9 cellular contexts compared by ENCODE assay signal in the genomic region with DNA sequence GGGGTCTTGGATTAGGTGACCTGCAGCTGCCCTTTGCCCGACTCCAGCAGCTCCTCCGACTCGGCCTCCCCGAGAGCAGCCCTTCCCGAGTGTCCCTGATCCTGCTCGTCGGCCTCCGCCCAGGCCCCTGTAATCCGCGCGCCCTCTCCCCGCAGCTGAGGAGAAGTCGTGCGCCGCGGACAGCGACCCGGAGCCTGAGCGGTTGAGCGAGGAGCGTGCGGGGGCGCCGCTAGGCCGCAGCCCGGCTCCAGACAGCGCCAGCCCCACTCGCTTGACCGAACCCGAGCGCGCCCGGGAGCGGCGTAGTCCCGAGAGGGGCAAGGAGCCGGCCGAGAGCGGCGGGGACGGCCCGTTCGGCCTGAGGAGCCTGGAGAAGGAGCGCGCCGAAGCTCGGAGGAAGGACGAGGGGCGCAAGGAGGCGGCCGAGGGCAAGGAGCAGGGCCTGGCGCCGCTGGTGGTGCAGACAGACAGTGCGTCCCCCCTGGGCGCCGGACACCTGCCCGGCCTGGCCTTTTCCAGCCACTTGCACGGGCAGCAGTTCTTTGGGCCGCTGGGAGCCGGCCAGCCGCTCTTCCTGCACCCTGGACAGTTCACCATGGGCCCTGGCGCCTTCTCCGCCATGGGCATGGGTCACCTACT. TPM values are rescaled to one million over a fixed set of nuclear protein-coding genes. Genes with fewer than 3 reads are reported as not detected.
DNase-seq lines count a peak whose midpoint lies in the region; ATAC-seq and TF ChIP-seq lines count a peak whose summit lies in the region.
"Had no signal": no experiment of that assay in that cellular context is flagged by ENCODE, and none has a peak within 500 bp of the region (broad histone marks: within the 10 kb centered on the region; RNA-seq: fewer than 3 reads in every experiment).

No MANE protein-coding gene starts in this region.

- WGBS in spleen, 5 donors, result 7 to 29% (median 11%) methylated on average over 47 to 63 of the region's 63 CpGs

- peak overlapping the region in 5 of 8 donors; percentile 38 to 84 (median 47) for H3K27ac ChIP-seq in spleen

- peaks cover 28% of the 10 kb centered on the region for H3K4me1 Mint-ChIP-seq in activated naive CD8-positive, alpha-beta T cell treated with anti-CD3 and anti-CD28 coated beads for 36 hours

- peak; percentile 79 for DNase-seq in H7
- no peak for DNase-seq in activated naive CD8-positive, alpha-beta T cell treated with anti-CD3 and anti-CD28 coated beads for 36 hours
- DNase-seq in spleen, result peak; percentile 72
- DNase-seq in NCI-H1048 (lab: John Stamatoyannopoulos, UW), result no peak
- DNase-seq: activated CD4-positive, alpha-beta T cell treated with anti-CD3 and anti-CD28 coated beads for 1 hour had no signal

- H3K9me3 ChIP-seq in iPS-15b (ENCODE audit: control insufficient read depth, insufficient read depth, low read length) (no peaks in the 10 kb centered on the region), spleen (no peaks in the 10 kb centered on the region)

- no peaks in the 10 kb centered on the region for H3K9me3 Mint-ChIP-seq in activated naive CD8-positive, alpha-beta T cell treated with anti-CD3 and anti-CD28 coated beads for 36 hours

- H3K36me3 ChIP-seq in H7 (replicated peaks; ENCODE audit: control insufficient read depth, insufficient read depth, low read length), result no peaks in the 10 kb centered on the region
- no peaks in the 10 kb centered on the region for H3K36me3 ChIP-seq in iPS-15b (ENCODE audit: control insufficient read depth, insufficient read depth, low read length)
- peaks cover 0 to 38% (median 0%) of the 10 kb centered on the region in 6 donors for H3K36me3 ChIP-seq in spleen

- H3K9ac ChIP-seq in iPS-15b (ENCODE audit: low read depth, low read length), result no peak overlapping the region

- H3K4me1 ChIP-seq in iPS-15b (ENCODE audit: control insufficient read depth, insufficient read depth, low read length), result no peaks in the 10 kb centered on the region
- peaks cover 42 to 94% (median 77%) of the 10 kb centered on the region in 6 donors for H3K4me1 ChIP-seq in spleen

- intact Hi-C loops in spleen (cut with DNase I; ENCODE audit: low total_unique reads), result no loop called here

- TF ChIP-seq CTCF in spleen (IDR thresholded peaks at IDR 0.05 in 8 of 11, conservative IDR thresholded peaks at IDR 0.05 in 3 of 11), result no peak

- no peak overlapping the region for H3K27ac Mint-ChIP-seq in activated naive CD8-positive, alpha-beta T cell treated with anti-CD3 and anti-CD28 coated beads for 36 hours

- H3K27me3 ChIP-seq in H7 (ENCODE audit: control insufficient read depth, insufficient read depth, low read length), result peaks cover 99% of the 10 kb centered on the region
- peaks cover 98% of the 10 kb centered on the region for H3K27me3 ChIP-seq in iPS-15b (ENCODE audit: control insufficient read depth, insufficient read depth, low read length)
- peaks cover 24 to 100% (median 97%) of the 10 kb centered on the region in 7 donors for H3K27me3 ChIP-seq in spleen (replicated peaks in 1 of 7)

- no peaks in the 10 kb centered on the region for H3K36me3 Mint-ChIP-seq in activated naive CD8-positive, alpha-beta T cell treated with anti-CD3 and anti-CD28 coated beads for 36 hours

- no peak for ATAC-seq in HG02970 (IDR thresholded peaks at IDR 0.05; ENCODE audit: low FRiP score, unreplicated experiment)
- no peak for ATAC-seq in GM21723 (IDR thresholded peaks at IDR 0.05; ENCODE audit: unreplicated experiment)
- no peak for ATAC-seq in GM18520 (IDR thresholded peaks at IDR 0.05; ENCODE audit: unreplicated experiment)

- peak overlapping the region; percentile 43 for H3K4me3 Mint-ChIP-seq in activated naive CD8-positive, alpha-beta T cell treated with anti-CD3 and anti-CD28 coated beads for 36 hours

- H3K27me3 Mint-ChIP-seq in activated naive CD8-positive, alpha-beta T cell treated with anti-CD3 and anti-CD28 coated beads for 36 hours, result peaks cover 88% of the 10 kb centered on the region

- no peak for TF ChIP-seq POLR2A in spleen (IDR thresholded peaks at IDR 0.05)

- H3K4me3 ChIP-seq in H7 (ENCODE audit: insufficient read depth, low read depth, low read length) (peak overlapping the region; percentile 3; the same call in 1 of the 2 replicates), iPS-15b (ENCODE audit: low read depth, low read length) (peak overlapping the region; percentile 37), spleen (peak overlapping the region in 7 of 8 donors; percentile 5 to 69 (median 44))

RNA-seq across cellular contexts. Expression of a gene that starts 5.5 kb away (rescaled TPM):
- not detected in 2 replicates for total RNA-seq in H7 (2014; rRNA removed; shearing (Covaris generic))
- total RNA-seq in activated naive CD8-positive, alpha-beta T cell treated with anti-CD3 and anti-CD28 coated beads for 36 hours, result not detected
- 10 to 100 TPM; 10.1 to 57.6 (median 32.8) TPM for total RNA-seq in spleen
- 10 to 100 TPM in 2 of 3 donors, 1 to 10 TPM in 1; 6.4 to 21.0 (median 10.9) TPM for polyA plus RNA-seq in spleen

RNA-seq across cellular contexts. Expression of a gene that starts 47.1 kb away (rescaled TPM):
- total RNA-seq in H7 (2014; rRNA removed; shearing (Covaris generic)), result not detected in 2 replicates
- not detected for total RNA-seq in activated naive CD8-positive, alpha-beta T cell treated with anti-CD3 and anti-CD28 coated beads for 36 hours
- not detected for total RNA-seq in spleen
- not detected for polyA plus RNA-seq in spleen

Comparison
In these comparisons a context has a peak if more than half of its experiments do, and no peak if none do; other contexts are left out.
1. DNase-seq: peak in H7 (single experiment) and spleen (single experiment); none in activated naive CD8-positive, alpha-beta T cell treated with anti-CD3 and anti-CD28 coated beads for 36 hours (single experiment) and NCI-H1048 (single experiment).
2. RNA of a gene that starts 5.5 kb away (total RNA-seq): 10.1 to 57.6 TPM in spleen; not detected in H7 and not detected in activated naive CD8-positive, alpha-beta T cell treated with anti-CD3 and anti-CD28 coated beads for 36 hours; every median in the first group is over 10 times any median in the second.
3. Peak in every context shown above with its lines, with median percentiles within 50 percentile points of each other: H3K4me3 ChIP-seq.